Comparison of ENCODE assay signal across 7 cellular contexts in genomic region chr17:40314557-40314953, GRCh38. TPM values are rescaled to one million over a fixed set of nuclear protein-coding genes. Genes with fewer than 3 reads are reported as not detected.
DNase-seq lines count a peak whose midpoint lies in the region; ATAC-seq and TF ChIP-seq lines count a peak whose summit lies in the region.

No MANE protein-coding gene starts in this region.

- WGBS in psoas muscle, 3 donors = 13 to 21% (median 14%) methylated on average over 3 of the region's 3 CpGs
- WGBS in aorta, 2 donors = 1 to 7% methylated on average over 3 of the region's 3 CpGs

- H3K36me3 ChIP-seq in psoas muscle (ENCODE audit: insufficient read depth in 1 of 2, low read depth in 1 of 2) (no peaks in the 10 kb centered on the region), aorta (ENCODE audit: control insufficient read depth in 1 of 2, insufficient read depth in 2 of 2, low read length in 1 of 2) (no peaks in the 10 kb centered on the region)

- H3K4me1 ChIP-seq in psoas muscle = peaks cover 76% of the 10 kb centered on the region
- H3K4me1 ChIP-seq in aorta (ENCODE audit: control insufficient read depth in 1 of 2, insufficient read depth in 2 of 2, low read length in 2 of 2) = peaks cover 5 to 9% of the 10 kb centered on the region in 2 donors

- H3K4me3 ChIP-seq in fibroblast of mammary gland (ENCODE audit: control insufficient read depth, low read depth, low read length) = no peak overlapping the region
- H3K4me3 ChIP-seq in psoas muscle = no peak overlapping the region
- H3K4me3 ChIP-seq in aorta (ENCODE audit: low read length in 2 of 2) = no peak overlapping the region

- peak; percentile 95 for DNase-seq in HK-2 (ENCODE audit: unreplicated experiment)
- peak; percentile 92 to 96 for DNase-seq in activated T-cell treated with anti-CD3 and anti-CD28 coated beads, Interleukin-2, amount 50 U/mL, for 72 hours
- peak; percentile 89 for DNase-seq in fibroblast of mammary gland (ENCODE audit: low read depth)
- DNase-seq in psoas muscle = peak; percentile 95 to 98
- DNase-seq in aorta = peak; percentile 96 to 99
- no peak for DNase-seq in left lobe of liver (ENCODE audit: low spot score)

- intact Hi-C loops in psoas muscle (cut with DNase I) (no loop called here), aorta (cut with DNase I) (no loop called here)

- H3K9me3 ChIP-seq in psoas muscle = no peaks in the 10 kb centered on the region
- H3K9me3 ChIP-seq in aorta (ENCODE audit: control insufficient read depth, low read length) = no peaks in the 10 kb centered on the region

- TF ChIP-seq CTCF in fibroblast of mammary gland (conservative IDR thresholded peaks at IDR 0.05; ENCODE audit: control insufficient read depth, insufficient read depth, low read depth, low read length) (no peak), psoas muscle (IDR thresholded peaks at IDR 0.05) (no peak)

- peak; percentile 70 to 71 for ATAC-seq in activated T-cell treated with anti-CD3 and anti-CD28 coated beads, Interleukin-2, amount 50 U/mL, for 72 hours (replicated peaks in 1 of 2)
- ATAC-seq in psoas muscle (peak; percentile 59 to 66 (median 63)), aorta (ENCODE audit: low FRiP score) (peak; percentile 15), left lobe of liver (no peak)

- H3K27me3 Mint-ChIP-seq in activated T-cell treated with anti-CD3 and anti-CD28 coated beads, Interleukin-2, amount 50 U/mL, for 72 hours (ENCODE audit: low read depth) = no peaks in the 10 kb centered on the region

- peak overlapping the region; percentile 97 for H3K27ac ChIP-seq in psoas muscle
- H3K27ac ChIP-seq in aorta (ENCODE audit: low read depth in 1 of 2, low read length in 2 of 2) = peak overlapping the region; percentile 16 to 87

- H3K9me3 Mint-ChIP-seq in activated T-cell treated with anti-CD3 and anti-CD28 coated beads, Interleukin-2, amount 50 U/mL, for 72 hours = no peaks in the 10 kb centered on the region

- H3K4me1 Mint-ChIP-seq in activated T-cell treated with anti-CD3 and anti-CD28 coated beads, Interleukin-2, amount 50 U/mL, for 72 hours (ENCODE audit: low read depth) = peaks cover 61% of the 10 kb centered on the region

- H3K4me3 Mint-ChIP-seq in activated T-cell treated with anti-CD3 and anti-CD28 coated beads, Interleukin-2, amount 50 U/mL, for 72 hours = peak overlapping the region; percentile 61 to 72

- H3K27me3 ChIP-seq in psoas muscle (ENCODE audit: insufficient read depth in 3 of 3, low read length in 2 of 3) (no peaks in the 10 kb centered on the region), aorta (ENCODE audit: control insufficient read depth in 1 of 2, insufficient read depth in 2 of 2, low read length in 1 of 2) (no peaks in the 10 kb centered on the region)

- no peaks in the 10 kb centered on the region for H3K36me3 Mint-ChIP-seq in activated T-cell treated with anti-CD3 and anti-CD28 coated beads, Interleukin-2, amount 50 U/mL, for 72 hours (ENCODE audit: insufficient read depth in 2 of 2)

- H3K27ac Mint-ChIP-seq in activated T-cell treated with anti-CD3 and anti-CD28 coated beads, Interleukin-2, amount 50 U/mL, for 72 hours = peak overlapping the region; percentile 66

TF ChIP-seq in PFSK-1, 5 proteins besides CTCF, POLR2A, EP300 and RAD21:
- TF ChIP-seq POLR2AphosphoS5 (IDR thresholded peaks at IDR 0.05; ENCODE audit: low read depth, low read length) (no peak), FOXP2 (optimal IDR thresholded peaks at IDR 0.05; ENCODE audit: borderline replicate concordance, extremely low read depth, extremely low read length, insufficient read depth) (peak; percentile 47)
TF ChIP-seq in PFSK-1: peak in this region for 1.

RNA-seq across cellular contexts. Expression of gene RARA, which starts 5.6 kb away (rescaled TPM):
- polyA plus RNA-seq in PFSK-1 (2012; ENCODE audit: insufficient read length, low read depth) = 57.6 TPM
- 10 to 100 TPM; 33.4 to 45.2 TPM for total RNA-seq in activated T-cell treated with anti-CD3 and anti-CD28 coated beads, Interleukin-2, amount 50 U/mL, for 72 hours
- 10 to 100 TPM; 15.0 to 51.1 (median 44.6) TPM for total RNA-seq in psoas muscle
- polyA plus RNA-seq in psoas muscle = 10 to 100 TPM; 15.0 to 76.9 (median 18.6) TPM
- total RNA-seq in aorta = 10 to 100 TPM; 52.7 to 88.3 TPM
- polyA plus RNA-seq in aorta = 10 to 100 TPM; 10.6 to 25.6 TPM
- 21.3 TPM for total RNA-seq in left lobe of liver

RNA-seq across cellular contexts. Expression of gene CDC6, which starts 26.9 kb away (rescaled TPM):
- polyA plus RNA-seq in PFSK-1 (2012; ENCODE audit: insufficient read length, low read depth) = 39.0 TPM
- 10 to 100 TPM; 86.2 to 92.6 TPM for total RNA-seq in activated T-cell treated with anti-CD3 and anti-CD28 coated beads, Interleukin-2, amount 50 U/mL, for 72 hours
- total RNA-seq in psoas muscle (under 1 TPM; 0.27 to 0.90 (median 0.42) TPM), aorta (1 to 10 TPM; 1.7 to 2.5 TPM), left lobe of liver (1.5 TPM)
- polyA plus RNA-seq in psoas muscle (1 to 10 TPM in 2 of 3 donors, under 1 TPM in 1; 0.86 to 2.5 (median 1.4) TPM), aorta (1 to 10 TPM in 1 of 2 donors, under 1 TPM in 1; 0.38 to 1.6 TPM)

RNA-seq across cellular contexts. Expression of gene GJD3, which starts 50.0 kb away (rescaled TPM):
- polyA plus RNA-seq in PFSK-1 (2012; ENCODE audit: insufficient read length, low read depth) = not detected
- total RNA-seq in activated T-cell treated with anti-CD3 and anti-CD28 coated beads, Interleukin-2, amount 50 U/mL, for 72 hours = not detected
- total RNA-seq in psoas muscle (1 to 10 TPM in 2 of 4 donors, under 1 TPM in 2; 0.34 to 1.4 (median 0.82) TPM), aorta (1 to 10 TPM; 1.8 to 2.2 TPM), left lobe of liver (0.68 TPM)
- polyA plus RNA-seq in psoas muscle (under 1 TPM in 2 of 3 donors, not detected in 1; 0.17 to 0.25 TPM), aorta (not detected)

Comparison
In these comparisons a context has a peak if more than half of its experiments do, and no peak if none do; other contexts are left out.
1. RNA of gene CDC6, which starts 26.9 kb away (total RNA-seq): 86.2 to 92.6 TPM in activated T-cell treated with anti-CD3 and anti-CD28 coated beads, Interleukin-2, amount 50 U/mL, for 72 hours; 1.7 to 2.5 TPM in aorta, 1.5 TPM in left lobe of liver (single experiment) and 0.27 to 0.90 TPM in psoas muscle; every median in the first group is over 10 times any median in the second.